ENCODE assay signal across 9 cellular contexts in genomic region chr3:48194446-48195071, GRCh38. TPM values are rescaled to one million over a fixed set of nuclear protein-coding genes. Genes with fewer than 3 reads are reported as not detected.
DNase-seq lines count a peak whose midpoint lies in the region; ATAC-seq, FAIRE-seq and TF ChIP-seq lines count a peak whose summit lies in the region.
"Had no signal": no experiment of that assay in that cellular context is flagged by ENCODE, and none has a peak within 500 bp of the region (broad histone marks: within the 10 kb centered on the region; RNA-seq: fewer than 3 reads in every experiment).

No MANE protein-coding gene starts in this region.

- WGBS in mesenchymal stem cell, result 59% methylated on average over 8 of the region's 9 CpGs

- H4K91ac ChIP-seq in mesenchymal stem cell (ENCODE audit: low read length), result no peak overlapping the region

- TF ChIP-seq CTCF in MM.1S (IDR thresholded peaks at IDR 0.05; ENCODE audit: low read length), result peak; percentile 70
- TF ChIP-seq CTCF in endothelial cell of umbilical vein (IDR thresholded peaks at IDR 0.05; ENCODE audit: extremely low read depth in 1 of 2, insufficient read depth in 1 of 2, low read depth in 1 of 2, low read length in 2 of 2), result peak; percentile 70 to 79

- dilution Hi-C loops in endothelial cell of umbilical vein (cut with MboI; ENCODE audit: extremely low pct_ligation_motif_present, low sequenced_read_pairs), result no loop called here

- peaks cover 10% of the 10 kb centered on the region for H3K27me3 Mint-ChIP-seq in activated CD4-positive, alpha-beta T cell treated with anti-CD3 and anti-CD28 coated beads, Interleukin-2, amount 10 ng/mL, durations not matched to agents 24 days and 14 days

- H3K4me1 ChIP-seq in MM.1S (ENCODE audit: low read length), result no peaks in the 10 kb centered on the region
- no peaks in the 10 kb centered on the region for H3K4me1 ChIP-seq in endothelial cell of umbilical vein (ENCODE audit: control insufficient read depth, extremely low read depth, insufficient read depth, low read length)
- H3K4me1 ChIP-seq in mesenchymal stem cell (ENCODE audit: control insufficient read depth, insufficient read depth, low read depth, low read length), result peaks cover 5% of the 10 kb centered on the region

- H3K9me1 ChIP-seq in endothelial cell of umbilical vein (replicated peaks; ENCODE audit: control insufficient read depth, extremely low read depth, insufficient read depth, low read length), result no peaks in the 10 kb centered on the region

- H2AFZ ChIP-seq in MM.1S (ENCODE audit: low read length) (peak overlapping the region; percentile 33; the same call in 1 of the 2 replicates), endothelial cell of umbilical vein (ENCODE audit: low read depth, low read length) (no peak overlapping the region), mesenchymal stem cell (ENCODE audit: low read depth, low read length) (no peak overlapping the region)

- H3K36me3 Mint-ChIP-seq in activated CD4-positive, alpha-beta T cell treated with anti-CD3 and anti-CD28 coated beads, Interleukin-2, amount 10 ng/mL, durations not matched to agents 24 days and 14 days (ENCODE audit: low read depth), result no peaks in the 10 kb centered on the region

- no peaks in the 10 kb centered on the region for H3K9me2 ChIP-seq in MM.1S (replicated peaks; ENCODE audit: insufficient read depth, low read length)

- H3K79me1 ChIP-seq in mesenchymal stem cell (replicated peaks; ENCODE audit: low read length, poor library complexity, severe bottlenecking), result no peaks in the 10 kb centered on the region

- no peak overlapping the region for H3K14ac ChIP-seq in mesenchymal stem cell (ENCODE audit: low read length in 2 of 2)

- no peak overlapping the region for H2BK5ac ChIP-seq in mesenchymal stem cell (ENCODE audit: low read depth, low read length, poor library complexity, severe bottlenecking)

- no peak overlapping the region for H3K4me3 ChIP-seq in MM.1S (ENCODE audit: low read length)
- H3K4me3 ChIP-seq in endothelial cell of umbilical vein (replicated peaks in 1 of 3; ENCODE audit: insufficient read depth in 1 of 3, low read depth in 1 of 3, low read length in 3 of 3), result no peak overlapping the region
- H3K4me3 ChIP-seq in mesenchymal stem cell (ENCODE audit: insufficient read depth in 1 of 2, low read depth in 1 of 2, low read length in 2 of 2), result no peak overlapping the region

- no peaks in the 10 kb centered on the region for H3K79me2 ChIP-seq in MM.1S (ENCODE audit: low read length)
- H3K79me2 ChIP-seq in endothelial cell of umbilical vein (ENCODE audit: control insufficient read depth, insufficient read depth, low read length), result no peaks in the 10 kb centered on the region

- H3K4me3 Mint-ChIP-seq in activated CD4-positive, alpha-beta T cell treated with anti-CD3 and anti-CD28 coated beads, Interleukin-2, amount 10 ng/mL, durations not matched to agents 24 days and 14 days, result no peak overlapping the region

- no peaks in the 10 kb centered on the region for H3K4me1 Mint-ChIP-seq in activated CD4-positive, alpha-beta T cell treated with anti-CD3 and anti-CD28 coated beads, Interleukin-2, amount 10 ng/mL, durations not matched to agents 24 days and 14 days

- H3K9me3 Mint-ChIP-seq in activated CD4-positive, alpha-beta T cell treated with anti-CD3 and anti-CD28 coated beads, Interleukin-2, amount 10 ng/mL, durations not matched to agents 24 days and 14 days, result no peaks in the 10 kb centered on the region

- H3K4ac ChIP-seq in mesenchymal stem cell (ENCODE audit: low read depth in 1 of 2, low read length in 2 of 2), result no peak overlapping the region

- peak; percentile 77 for DNase-seq in activated CD4-positive, alpha-beta T cell treated with anti-CD3 and anti-CD28 coated beads, Interleukin-2, amount 10 ng/mL, durations not matched to agents 24 days and 14 days
- DNase-seq in activated CD4-positive, alpha-beta T cell treated with anti-CD3 and anti-CD28 coated beads for 4 hours, result no peak
- peak; percentile 9 for DNase-seq in MM.1S
- DNase-seq in SK-MEL-5 (ENCODE audit: low read depth, low spot score), result peak; percentile 87
- DNase-seq in endothelial cell of umbilical vein (ENCODE audit: low read depth, low spot score), result peak; percentile 63
- DNase-seq in mesenchymal stem cell, result peak; percentile 76

- H3K23ac ChIP-seq in mesenchymal stem cell (ENCODE audit: low read length in 2 of 2), result no peak overlapping the region

- no peak overlapping the region for H3K27ac Mint-ChIP-seq in activated CD4-positive, alpha-beta T cell treated with anti-CD3 and anti-CD28 coated beads, Interleukin-2, amount 10 ng/mL, durations not matched to agents 24 days and 14 days

- no peak overlapping the region for H2BK120ac ChIP-seq in mesenchymal stem cell (ENCODE audit: low read depth, low read length)

- H3K36me3 ChIP-seq in MM.1S (replicated peaks; ENCODE audit: insufficient read depth, low read length) (no peaks in the 10 kb centered on the region), endothelial cell of umbilical vein (ENCODE audit: control insufficient read depth in 2 of 2, extremely low read depth in 1 of 2, insufficient read depth in 2 of 2, low read length in 2 of 2) (no peaks in the 10 kb centered on the region), mesenchymal stem cell (ENCODE audit: control insufficient read depth in 1 of 2, insufficient read depth in 2 of 2, low read depth in 1 of 2, low read length in 2 of 2) (no peaks in the 10 kb centered on the region)

- intact Hi-C loops in activated CD4-positive, alpha-beta T cell treated with anti-CD3 and anti-CD28 coated beads, Interleukin-2, amount 10 ng/mL, durations not matched to agents 24 days and 14 days (cut with micrococcal nuclease), result loop anchor here (2.0 kb wide), 1 partner anchor 242 kb away; no protein-coding TSS in a partner anchor
- intact Hi-C loops in endothelial cell of umbilical vein (cut with micrococcal nuclease), result loop anchor here (1.0 to 10.0 kb wide), 5 partner anchors 38 to 415 kb away; partner anchors contain the start of gene UQCRC1

- H3K18ac ChIP-seq in mesenchymal stem cell (ENCODE audit: low read depth in 1 of 2, low read length in 2 of 2), result no peak overlapping the region

- H3K4me2 ChIP-seq in MM.1S (ENCODE audit: low read depth, low read length) (peak overlapping the region; percentile 17; the same call in 1 of the 2 replicates), endothelial cell of umbilical vein (ENCODE audit: insufficient read depth, low read length) (no peak overlapping the region), mesenchymal stem cell (ENCODE audit: low read length, poor library complexity, severe bottlenecking) (no peak overlapping the region)

- in situ Hi-C loops in SK-MEL-5 (cut with HindIII; ENCODE audit: low pct_unique_long_range_greater_than_20kb, low sequenced_read_pairs), result no loop called here

- POLR2A ChIA-PET in endothelial cell of umbilical vein (lab: Charles Lee), result interaction anchor here (0.7 kb wide), 1 partner anchor 105 kb away, joined by 5 read pairs; no protein-coding TSS in a partner anchor

- no peaks in the 10 kb centered on the region for H4K20me1 ChIP-seq in MM.1S (ENCODE audit: insufficient read depth, low read length)
- H4K20me1 ChIP-seq in endothelial cell of umbilical vein (replicated peaks; ENCODE audit: control insufficient read depth, extremely low read depth, insufficient read depth, low read length), result no peaks in the 10 kb centered on the region

- no peak overlapping the region for H2AK5ac ChIP-seq in mesenchymal stem cell (ENCODE audit: low read length, severe bottlenecking)

- BruUV-seq in endothelial cell of umbilical vein (replicated peaks; lab: Mats Ljungman, UMichigan), result no TSS peak

- H3K27ac ChIP-seq in MM.1S (ENCODE audit: low read length) (no peak overlapping the region), endothelial cell of umbilical vein (ENCODE audit: insufficient read depth, low read depth, low read length) (no peak overlapping the region), mesenchymal stem cell (ENCODE audit: low read length, poor library complexity, severe bottlenecking) (no peak overlapping the region)

- ATAC-seq in HG03196 (IDR thresholded peaks at IDR 0.05; ENCODE audit: unreplicated experiment) (no peak), GM18498 (IDR thresholded peaks at IDR 0.05; ENCODE audit: unreplicated experiment) (no peak)

- FAIRE-seq in endothelial cell of umbilical vein (lab: Jason Lieb, UNC), result peak; percentile 90

- no peak overlapping the region for H3K9ac ChIP-seq in MM.1S (ENCODE audit: low read length)
- H3K9ac ChIP-seq in endothelial cell of umbilical vein (replicated peaks; ENCODE audit: extremely low read depth, insufficient read depth, low read length), result no peak overlapping the region
- H3K9ac ChIP-seq in mesenchymal stem cell (ENCODE audit: low read length), result no peak overlapping the region

- TF ChIP-seq POLR2A in endothelial cell of umbilical vein (IDR thresholded peaks at IDR 0.05; ENCODE audit: low read depth, low read length), result no peak

- H2BK15ac ChIP-seq in mesenchymal stem cell (ENCODE audit: low read depth, poor library complexity, severe bottlenecking), result no peak overlapping the region

- H3K27me3 ChIP-seq in MM.1S (replicated peaks; ENCODE audit: insufficient read depth, low read length) (no peaks in the 10 kb centered on the region), endothelial cell of umbilical vein (ENCODE audit: control insufficient read depth in 2 of 2, insufficient read depth in 2 of 2, low read length in 2 of 2) (peaks cover 0 to 5% of the 10 kb centered on the region in 2 experiments), mesenchymal stem cell (ENCODE audit: control insufficient read depth in 1 of 2, insufficient read depth in 1 of 2, low read length in 2 of 2) (peaks cover 0 to 13% of the 10 kb centered on the region in 2 experiments)

- H2BK12ac ChIP-seq in mesenchymal stem cell (ENCODE audit: low read length in 2 of 2), result no peak overlapping the region

- H3F3A ChIP-seq in MM.1S (ENCODE audit: insufficient read depth, low read length), result no peaks in the 10 kb centered on the region

- CTCF ChIA-PET in endothelial cell of umbilical vein (lab: Charles Lee), result interaction anchor here (0.6 to 6.1 kb wide), 31 partner anchors 9 to 692 kb away, joined by 3 to 180 read pairs (median 4); partner anchors contain the start of genes CCDC51, TMA7 and ZNF589

- no peaks in the 10 kb centered on the region for H3K9me3 ChIP-seq in MM.1S (replicated peaks; ENCODE audit: insufficient read depth, low read length)
- no peaks in the 10 kb centered on the region for H3K9me3 ChIP-seq in endothelial cell of umbilical vein (replicated peaks; ENCODE audit: control insufficient read depth, insufficient read depth, low read length)
- H3K9me3 ChIP-seq in mesenchymal stem cell (ENCODE audit: control insufficient read depth, low read length), result no peaks in the 10 kb centered on the region

- no peak overlapping the region for H4K8ac ChIP-seq in mesenchymal stem cell (ENCODE audit: low read length)

RNA-seq across cellular contexts. Expression of gene CDC25A, which starts 6.3 kb away (rescaled TPM):
- 57.0 and 60.2 TPM in 2 replicates for total RNA-seq in activated CD4-positive, alpha-beta T cell treated with anti-CD3 and anti-CD28 coated beads, Interleukin-2, amount 10 ng/mL, durations not matched to agents 24 days and 14 days
- 14.9 and 16.1 TPM in 2 replicates for total RNA-seq in SK-MEL-5 (2014; rRNA removed; shearing (Covaris generic))
- polyA plus RNA-seq in SK-MEL-5 (2015; cell fraction: cytosol; rRNA removed), result 18.4 and 22.1 TPM in 2 replicates
- 15.7 and 21.0 TPM in 2 replicates for polyA plus RNA-seq in SK-MEL-5 (2015; cell fraction: nucleus; rRNA removed)
- 18.4 and 19.0 TPM in 2 replicates for total RNA-seq in endothelial cell of umbilical vein
- polyA plus RNA-seq in endothelial cell of umbilical vein, result 5.0 and 5.5 TPM in 2 replicates
- 7.0 and 8.7 TPM in 2 replicates for polyA plus RNA-seq in endothelial cell of umbilical vein (2011; cell fraction: cytosol; rRNA removed)
- 7.5 and 9.4 TPM in 2 replicates for polyA plus RNA-seq in endothelial cell of umbilical vein (2011; cell fraction: nucleus; rRNA removed)
- polyA plus RNA-seq in endothelial cell of umbilical vein (2012), result 8.1 and 10.4 TPM in 2 replicates
- polyA minus RNA-seq in endothelial cell of umbilical vein, result 11.2 and 13.4 TPM in 2 replicates
- polyA minus RNA-seq in endothelial cell of umbilical vein (2011; cell fraction: cytosol; rRNA and poly(A)+ RNA removed), result 32.9 TPM
- 6.9 and 9.2 TPM in 2 replicates for polyA minus RNA-seq in endothelial cell of umbilical vein (2011; cell fraction: nucleus; rRNA and poly(A)+ RNA removed)
- polyA plus RNA-seq in mesenchymal stem cell (2013, experiment 1 of 2), result 1.7 TPM
- 2.0 TPM for polyA plus RNA-seq in mesenchymal stem cell (2013, experiment 2 of 2)

RNA-seq across cellular contexts. Expression of gene CAMP, which starts 28.7 kb away (rescaled TPM):
- total RNA-seq in activated CD4-positive, alpha-beta T cell treated with anti-CD3 and anti-CD28 coated beads, Interleukin-2, amount 10 ng/mL, durations not matched to agents 24 days and 14 days, result not detected in 2 replicates
- total RNA-seq in SK-MEL-5 (2014; rRNA removed; shearing (Covaris generic)), result 1.1 TPM in 1 of 2 replicates, not detected in the other
- 0.60 and 1.6 TPM in 2 replicates for polyA plus RNA-seq in SK-MEL-5 (2015; cell fraction: cytosol; rRNA removed)
- polyA plus RNA-seq in SK-MEL-5 (2015; cell fraction: nucleus; rRNA removed), result not detected in 2 replicates
- not detected in 2 replicates for total RNA-seq in endothelial cell of umbilical vein
- polyA plus RNA-seq in endothelial cell of umbilical vein, result not detected in 2 replicates
- polyA plus RNA-seq in endothelial cell of umbilical vein (2011; cell fraction: cytosol; rRNA removed), result not detected in 2 replicates
- polyA plus RNA-seq in endothelial cell of umbilical vein (2011; cell fraction: nucleus; rRNA removed), result not detected in 2 replicates
- not detected in 2 replicates for polyA plus RNA-seq in endothelial cell of umbilical vein (2012)
- polyA minus RNA-seq in endothelial cell of umbilical vein, result not detected in 2 replicates
- not detected for polyA minus RNA-seq in endothelial cell of umbilical vein (2011; cell fraction: cytosol; rRNA and poly(A)+ RNA removed)
- polyA minus RNA-seq in endothelial cell of umbilical vein (2011; cell fraction: nucleus; rRNA and poly(A)+ RNA removed), result not detected in 2 replicates
- not detected for polyA plus RNA-seq in mesenchymal stem cell (2013, experiment 1 of 2)
- 0.05 TPM for polyA plus RNA-seq in mesenchymal stem cell (2013, experiment 2 of 2)
- total RNA-seq: dermis microvascular lymphatic vessel endothelial cell had no signal

RNA-seq across cellular contexts. Expression of gene ZNF589, which starts 46.3 kb away (rescaled TPM):
- total RNA-seq in activated CD4-positive, alpha-beta T cell treated with anti-CD3 and anti-CD28 coated beads, Interleukin-2, amount 10 ng/mL, durations not matched to agents 24 days and 14 days, result 38.1 and 39.9 TPM in 2 replicates
- 8.9 and 9.8 TPM in 2 replicates for total RNA-seq in SK-MEL-5 (2014; rRNA removed; shearing (Covaris generic))
- polyA plus RNA-seq in SK-MEL-5 (2015; cell fraction: cytosol; rRNA removed), result 7.9 and 10.4 TPM in 2 replicates
- polyA plus RNA-seq in SK-MEL-5 (2015; cell fraction: nucleus; rRNA removed), result 77.8 and 89.1 TPM in 2 replicates
- total RNA-seq in endothelial cell of umbilical vein, result 12.4 and 13.4 TPM in 2 replicates
- 4.7 and 6.5 TPM in 2 replicates for polyA plus RNA-seq in endothelial cell of umbilical vein
- 5.5 and 5.7 TPM in 2 replicates for polyA plus RNA-seq in endothelial cell of umbilical vein (2011; cell fraction: cytosol; rRNA removed)
- 25.7 and 30.1 TPM in 2 replicates for polyA plus RNA-seq in endothelial cell of umbilical vein (2011; cell fraction: nucleus; rRNA removed)
- polyA plus RNA-seq in endothelial cell of umbilical vein (2012), result 7.7 and 12.0 TPM in 2 replicates
- 9.8 and 14.6 TPM in 2 replicates for polyA minus RNA-seq in endothelial cell of umbilical vein
- polyA minus RNA-seq in endothelial cell of umbilical vein (2011; cell fraction: cytosol; rRNA and poly(A)+ RNA removed), result 2.7 TPM
- 8.8 and 11.4 TPM in 2 replicates for polyA minus RNA-seq in endothelial cell of umbilical vein (2011; cell fraction: nucleus; rRNA and poly(A)+ RNA removed)
- 4.0 TPM for polyA plus RNA-seq in mesenchymal stem cell (2013, experiment 1 of 2)
- polyA plus RNA-seq in mesenchymal stem cell (2013, experiment 2 of 2), result 4.0 TPM

Comparison
In these comparisons a context has a peak if more than half of its experiments do, and no peak if none do; other contexts are left out.
1. DNase-seq: peak in activated CD4-positive, alpha-beta T cell treated with anti-CD3 and anti-CD28 coated beads, Interleukin-2, amount 10 ng/mL, durations not matched to agents 24 days and 14 days (single experiment), MM.1S (single experiment), SK-MEL-5 (single experiment), endothelial cell of umbilical vein (single experiment) and mesenchymal stem cell (single experiment); none in activated CD4-positive, alpha-beta T cell treated with anti-CD3 and anti-CD28 coated beads for 4 hours (0 of 2).